Comparison of ENCODE assay signal across 13 cellular contexts in genomic region chr10:22539579-22540160, GRCh38.
"Had no signal": no experiment of that assay in that cellular context is flagged by ENCODE, and none has a peak within 500 bp of the region (broad histone marks: within the 10 kb centered on the region; RNA-seq: fewer than 3 reads in every experiment).

No MANE protein-coding gene starts in this region.

- H3K27ac ChIP-seq: breast epithelium, heart right ventricle, upper lobe of left lung had no signal

- H3K9me3 Mint-ChIP-seq: stimulated activated naive CD8-positive, alpha-beta T cell treated with anti-CD3 and anti-CD28 coated beads, Interleukin-15, Interleukin-2, amounts not matched to agents 100 ng/mL and 50 ng/mL, for 24 hours had no signal

- H3K4me1 ChIP-seq: breast epithelium had no signal

- H3K36me3 ChIP-seq: breast epithelium had no signal

- H3K9ac ChIP-seq: SK-N-SH had no signal

- H3K4me2 ChIP-seq: SK-N-SH had no signal

- H3K27me3 ChIP-seq: breast epithelium, heart right ventricle, upper lobe of left lung had no signal

- H3K27ac Mint-ChIP-seq: stimulated activated naive CD8-positive, alpha-beta T cell treated with anti-CD3 and anti-CD28 coated beads, Interleukin-15, Interleukin-2, amounts not matched to agents 100 ng/mL and 50 ng/mL, for 24 hours had no signal

- H3K9me2 ChIP-seq: SK-N-SH had no signal

- H3K4me3 Mint-ChIP-seq: naive thymus-derived CD4-positive, alpha-beta T cell; stimulated activated naive CD8-positive, alpha-beta T cell treated with anti-CD3 and anti-CD28 coated beads, Interleukin-15, Interleukin-2, amounts not matched to agents 100 ng/mL and 50 ng/mL, for 24 hours had no signal

- H3K4me3 ChIP-seq: breast epithelium, heart right ventricle, upper lobe of left lung had no signal

- ATAC-seq: heart right ventricle; left lobe of liver; naive thymus-derived CD4-positive, alpha-beta T cell had no signal

- DNase-seq: activated CD8-positive, alpha-beta memory T cell treated with anti-CD3 and anti-CD28 coated beads, Interleukin-2, amount 50 U/mL, for 4 hours; activated naive CD4-positive, alpha-beta T cell treated with anti-CD3 and anti-CD28 coated beads, Interleukin-2, amount 50 U/mL, for 16 hours; aorta; heart right ventricle; islet precursor cell; mammary epithelial cell; naive thymus-derived CD4-positive, alpha-beta T cell; SK-N-SH; stimulated activated CD4-positive, alpha-beta T cell treated with anti-CD3 and anti-CD28 coated beads, Interleukin-2, amount 100 ng/mL, for 48 hours; upper lobe of left lung had no signal

- H3K9me3 ChIP-seq: breast epithelium, heart right ventricle, SK-N-SH, upper lobe of left lung had no signal

- H3K27me3 Mint-ChIP-seq: naive thymus-derived CD4-positive, alpha-beta T cell; stimulated activated naive CD8-positive, alpha-beta T cell treated with anti-CD3 and anti-CD28 coated beads, Interleukin-15, Interleukin-2, amounts not matched to agents 100 ng/mL and 50 ng/mL, for 24 hours had no signal
